Comparison of ENCODE assay signal across 15 cellular contexts in genomic region chr5:175471628-175472027, GRCh38. TPM values are rescaled to one million over a fixed set of nuclear protein-coding genes. Genes with fewer than 3 reads are reported as not detected.
A peak's percentile ranks its signal among the peaks of the same experiment; 100 is the strongest.
DNase-seq lines count a peak whose midpoint lies in the region; ATAC-seq and TF ChIP-seq lines count a peak whose summit lies in the region.
"Had no signal": no experiment of that assay in that cellular context is flagged by ENCODE, and none has a peak within 500 bp of the region (broad histone marks: within the 10 kb centered on the region; RNA-seq: fewer than 3 reads in every experiment).

No MANE protein-coding gene starts in this region.

- no peaks in the 10 kb centered on the region for H3K9me3 Mint-ChIP-seq in activated naive CD4-positive, alpha-beta T cell treated with anti-CD3 and anti-CD28 coated beads, Interleukin-2, amount 50 U/mL, for 72 hours
- H3K9me3 Mint-ChIP-seq: activated CD4-positive, alpha-beta T cell treated with anti-CD3 and anti-CD28 coated beads, Interleukin-2, amount 10 ng/mL, durations not matched to agents 7 days and 5 days had no signal

- no peaks in the 10 kb centered on the region for H3K9me3 ChIP-seq in heart right ventricle

- no peaks in the 10 kb centered on the region for H3K36me3 ChIP-seq in heart right ventricle

- intact Hi-C loops in heart right ventricle (cut with DNase I): no loop called here

- DNase-seq in activated naive CD4-positive, alpha-beta T cell treated with Interleukin-2 at 50 U/mL for 16 hours: peak; percentile 25
- no peak for DNase-seq in activated naive CD4-positive, alpha-beta T cell treated with anti-CD3 and anti-CD28 coated beads, Interleukin-2, amount 50 U/mL, for 16 hours
- DNase-seq in activated naive CD4-positive, alpha-beta T cell treated with anti-CD3 and anti-CD28 coated beads, Interleukin-2, amount 50 U/mL, for 72 hours (ENCODE audit: low spot score in 2 of 2): peak in 1 of 2 donors; percentile 73
- DNase-seq in stimulated activated CD8-positive, alpha-beta memory T cell treated with anti-CD3 and anti-CD28 coated beads, Interleukin-7, amount 100 ng/mL, for 48 hours (ENCODE audit: extremely low read depth in 1 of 2, low read depth in 1 of 2): peak; percentile 39 to 73
- DNase-seq in DMS153 (lab: John Stamatoyannopoulos, UW) (no peak), heart right ventricle (no peak)
- DNase-seq: activated CD4-positive, alpha-beta T cell treated with anti-CD3 and anti-CD28 coated beads, Interleukin-2, amount 10 ng/mL, durations not matched to agents 7 days and 5 days; amniotic stem cell; erythroblast; head of caudate nucleus; NCI-H1105 treated with DMSO at 0.1 percent for 48 hours; NCI-H446 treated with DMSO at 0.1 percent for 48 hours had no signal

- peak; percentile 83 for ATAC-seq in HG03442 (IDR thresholded peaks at IDR 0.05; ENCODE audit: unreplicated experiment)
- ATAC-seq in activated naive CD4-positive, alpha-beta T cell treated with anti-CD3 and anti-CD28 coated beads, Interleukin-2, amount 50 U/mL, for 72 hours: peak; percentile 73 to 97
- ATAC-seq in HG03439 (IDR thresholded peaks at IDR 0.05; ENCODE audit: unreplicated experiment): no peak
- no peak for ATAC-seq in heart right ventricle

- H3K27ac ChIP-seq in heart right ventricle: no peak overlapping the region
- H3K27ac ChIP-seq: parathyroid adenoma had no signal

- H3K4me3 ChIP-seq in heart right ventricle: no peak overlapping the region

- peaks cover 0 to 28% (median 11%) of the 10 kb centered on the region in 7 donors for H3K27me3 ChIP-seq in heart right ventricle

- no peaks in the 10 kb centered on the region for H3K36me3 Mint-ChIP-seq in activated naive CD4-positive, alpha-beta T cell treated with anti-CD3 and anti-CD28 coated beads, Interleukin-2, amount 50 U/mL, for 72 hours

- no peak for TF ChIP-seq CTCF in heart right ventricle (IDR thresholded peaks at IDR 0.05)

- peak overlapping the region in 1 of 2 donors; percentile 15 for H3K27ac Mint-ChIP-seq in activated naive CD4-positive, alpha-beta T cell treated with anti-CD3 and anti-CD28 coated beads, Interleukin-2, amount 50 U/mL, for 72 hours
- H3K27ac Mint-ChIP-seq: activated CD4-positive, alpha-beta T cell treated with anti-CD3 and anti-CD28 coated beads, Interleukin-2, amount 10 ng/mL, durations not matched to agents 7 days and 5 days had no signal

- 74 to 83% methylated on average over 6 of the region's 6 CpGs for WGBS in heart right ventricle, 2 donors

- H3K4me1 ChIP-seq in heart right ventricle: no peaks in the 10 kb centered on the region
- H3K4me1 ChIP-seq: parathyroid adenoma had no signal

RNA-seq across cellular contexts. Expression of gene SFXN1, which starts 6.7 kb away (rescaled TPM):
- 100 to 1,000 TPM; 320 to 351 TPM for total RNA-seq in activated naive CD4-positive, alpha-beta T cell treated with anti-CD3 and anti-CD28 coated beads, Interleukin-2, amount 50 U/mL, for 72 hours
- 10 to 100 TPM; 27.8 to 39.6 (median 33.0) TPM for total RNA-seq in heart right ventricle
- 10 to 100 TPM; 14.3 to 18.4 TPM for polyA plus RNA-seq in heart right ventricle

RNA-seq across cellular contexts. Expression of gene DRD1, which starts 27.6 kb away (rescaled TPM):
- total RNA-seq in activated naive CD4-positive, alpha-beta T cell treated with anti-CD3 and anti-CD28 coated beads, Interleukin-2, amount 50 U/mL, for 72 hours: not detected
- total RNA-seq in heart right ventricle: under 1 TPM in 3 of 10 donors, not detected in 7; 0.06 to 0.12 (median 0.09) TPM
- not detected for polyA plus RNA-seq in heart right ventricle
- total RNA-seq: activated CD4-positive, alpha-beta T cell treated with anti-CD3 and anti-CD28 coated beads, Interleukin-2, amount 10 ng/mL, durations not matched to agents 7 days and 5 days had no signal

Comparison
In these comparisons a context has a peak if more than half of its experiments do, and no peak if none do; other contexts are left out.
1. DNase-seq: peak in activated naive CD4-positive, alpha-beta T cell treated with Interleukin-2 at 50 U/mL for 16 hours (single experiment) and stimulated activated CD8-positive, alpha-beta memory T cell treated with anti-CD3 and anti-CD28 coated beads, Interleukin-7, amount 100 ng/mL, for 48 hours (2 of 2); none in activated naive CD4-positive, alpha-beta T cell treated with anti-CD3 and anti-CD28 coated beads, Interleukin-2, amount 50 U/mL, for 16 hours (single experiment), DMS153 (single experiment) and heart right ventricle (0 of 2).
2. ATAC-seq: peak in HG03442 (single experiment) and activated naive CD4-positive, alpha-beta T cell treated with anti-CD3 and anti-CD28 coated beads, Interleukin-2, amount 50 U/mL, for 72 hours (2 of 2); none in HG03439 (single experiment) and heart right ventricle (0 of 8).
3. RNA of gene SFXN1, which starts 6.7 kb away (total RNA-seq): 320 to 351 TPM in activated naive CD4-positive, alpha-beta T cell treated with anti-CD3 and anti-CD28 coated beads, Interleukin-2, amount 50 U/mL, for 72 hours; 27.8 to 39.6 TPM in heart right ventricle; every median in the first group is over 4 times any median in the second.